ENCODE assay signal across 1 cellular context in the genomic region with DNA sequence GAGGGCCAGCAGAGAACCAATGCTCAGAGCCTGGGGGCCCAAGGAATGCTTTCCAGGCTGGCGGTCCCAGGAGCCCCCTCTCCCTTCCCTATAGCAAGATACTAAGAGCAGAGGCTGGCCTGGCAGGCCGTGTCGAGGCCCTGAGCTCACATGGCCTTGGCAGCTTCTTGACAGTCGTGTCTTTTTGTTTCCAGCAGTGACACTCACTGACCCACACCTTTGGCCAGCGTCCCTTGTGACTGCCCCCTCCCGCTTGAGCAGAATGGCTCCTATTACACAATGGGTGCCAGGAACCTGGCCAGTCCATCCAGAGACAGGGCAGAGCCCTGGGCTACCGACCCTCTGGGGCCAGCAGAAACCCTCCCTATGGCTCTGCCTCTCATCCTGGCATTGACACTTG.
TF ChIP-seq lines count a peak whose summit lies in the region.

No MANE protein-coding gene starts in this region.

TF ChIP-seq in HepG2, 621 proteins besides CTCF, POLR2A, EP300 and RAD21:
- TF ChIP-seq STAG1 (CRISPR knock-in tag; IDR thresholded peaks at IDR 0.05) (0 out of 2 replicates have a peak, but pooled peaks have one; percentile 13), ZNF687 (CRISPR knock-in tag; IDR thresholded peaks at IDR 0.05) (peak; percentile 23; the same call in 1 of the 2 replicates), ZBED4 (CRISPR knock-in tag; IDR thresholded peaks at IDR 0.05; ENCODE audit: borderline replicate concordance) (no peak), FOXA1 (IDR thresholded peaks at IDR 0.05) (no peak), FOXA1 (CRISPR knock-in tag; IDR thresholded peaks at IDR 0.05) (no peak), ETV6 (CRISPR knock-in tag; conservative IDR thresholded peaks at IDR 0.05) (no peak), CEBPB (IDR thresholded peaks at IDR 0.05; ENCODE audit: borderline replicate concordance, low read depth, low read length) (peak; percentile 70), ATAD3A (CRISPR knock-in tag; IDR thresholded peaks at IDR 0.05) (no peak), ATF5 (CRISPR knock-in tag; IDR thresholded peaks at IDR 0.05; ENCODE audit: low read depth) (no peak)
- TF ChIP-seq, protein P1, sequence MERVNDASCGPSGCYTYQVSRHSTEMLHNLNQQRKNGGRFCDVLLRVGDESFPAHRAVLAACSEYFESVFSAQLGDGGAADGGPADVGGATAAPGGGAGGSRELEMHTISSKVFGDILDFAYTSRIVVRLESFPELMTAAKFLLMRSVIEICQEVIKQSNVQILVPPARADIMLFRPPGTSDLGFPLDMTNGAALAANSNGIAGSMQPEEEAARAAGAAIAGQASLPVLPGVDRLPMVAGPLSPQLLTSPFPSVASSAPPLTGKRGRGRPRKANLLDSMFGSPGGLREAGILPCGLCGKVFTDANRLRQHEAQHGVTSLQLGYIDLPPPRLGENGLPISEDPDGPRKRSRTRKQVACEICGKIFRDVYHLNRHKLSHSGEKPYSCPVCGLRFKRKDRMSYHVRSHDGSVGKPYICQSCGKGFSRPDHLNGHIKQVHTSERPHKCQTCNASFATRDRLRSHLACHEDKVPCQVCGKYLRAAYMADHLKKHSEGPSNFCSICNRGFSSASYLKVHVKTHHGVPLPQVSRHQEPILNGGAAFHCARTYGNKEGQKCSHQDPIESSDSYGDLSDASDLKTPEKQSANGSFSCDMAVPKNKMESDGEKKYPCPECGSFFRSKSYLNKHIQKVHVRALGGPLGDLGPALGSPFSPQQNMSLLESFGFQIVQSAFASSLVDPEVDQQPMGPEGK (CRISPR knock-in tag; IDR thresholded peaks at IDR 0.05) = peak; percentile 66; the same call in 1 of the 2 replicates
- TF ChIP-seq, protein P2, sequence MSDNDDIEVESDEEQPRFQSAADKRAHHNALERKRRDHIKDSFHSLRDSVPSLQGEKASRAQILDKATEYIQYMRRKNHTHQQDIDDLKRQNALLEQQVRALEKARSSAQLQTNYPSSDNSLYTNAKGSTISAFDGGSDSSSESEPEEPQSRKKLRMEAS (IDR thresholded peaks at IDR 0.05) = 0 out of 2 replicates have a peak, but pooled peaks have one; percentile 22
- TF ChIP-seq, protein P3, sequence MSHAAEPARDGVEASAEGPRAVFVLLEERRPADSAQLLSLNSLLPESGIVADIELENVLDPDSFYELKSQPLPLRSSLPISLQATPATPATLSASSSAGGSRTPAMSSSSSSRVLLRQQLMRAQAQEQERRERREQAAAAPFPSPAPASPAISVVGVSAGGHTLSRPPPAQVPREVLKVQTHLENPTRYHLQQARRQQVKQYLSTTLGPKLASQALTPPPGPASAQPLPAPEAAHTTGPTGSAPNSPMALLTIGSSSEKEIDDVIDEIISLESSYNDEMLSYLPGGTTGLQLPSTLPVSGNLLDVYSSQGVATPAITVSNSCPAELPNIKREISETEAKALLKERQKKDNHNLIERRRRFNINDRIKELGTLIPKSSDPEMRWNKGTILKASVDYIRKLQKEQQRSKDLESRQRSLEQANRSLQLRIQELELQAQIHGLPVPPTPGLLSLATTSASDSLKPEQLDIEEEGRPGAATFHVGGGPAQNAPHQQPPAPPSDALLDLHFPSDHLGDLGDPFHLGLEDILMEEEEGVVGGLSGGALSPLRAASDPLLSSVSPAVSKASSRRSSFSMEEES (CRISPR knock-in tag; IDR thresholded peaks at IDR 0.05) = 0 out of 2 replicates have a peak, but pooled peaks have one; percentile 20
- TF ChIP-seq, protein P4, sequence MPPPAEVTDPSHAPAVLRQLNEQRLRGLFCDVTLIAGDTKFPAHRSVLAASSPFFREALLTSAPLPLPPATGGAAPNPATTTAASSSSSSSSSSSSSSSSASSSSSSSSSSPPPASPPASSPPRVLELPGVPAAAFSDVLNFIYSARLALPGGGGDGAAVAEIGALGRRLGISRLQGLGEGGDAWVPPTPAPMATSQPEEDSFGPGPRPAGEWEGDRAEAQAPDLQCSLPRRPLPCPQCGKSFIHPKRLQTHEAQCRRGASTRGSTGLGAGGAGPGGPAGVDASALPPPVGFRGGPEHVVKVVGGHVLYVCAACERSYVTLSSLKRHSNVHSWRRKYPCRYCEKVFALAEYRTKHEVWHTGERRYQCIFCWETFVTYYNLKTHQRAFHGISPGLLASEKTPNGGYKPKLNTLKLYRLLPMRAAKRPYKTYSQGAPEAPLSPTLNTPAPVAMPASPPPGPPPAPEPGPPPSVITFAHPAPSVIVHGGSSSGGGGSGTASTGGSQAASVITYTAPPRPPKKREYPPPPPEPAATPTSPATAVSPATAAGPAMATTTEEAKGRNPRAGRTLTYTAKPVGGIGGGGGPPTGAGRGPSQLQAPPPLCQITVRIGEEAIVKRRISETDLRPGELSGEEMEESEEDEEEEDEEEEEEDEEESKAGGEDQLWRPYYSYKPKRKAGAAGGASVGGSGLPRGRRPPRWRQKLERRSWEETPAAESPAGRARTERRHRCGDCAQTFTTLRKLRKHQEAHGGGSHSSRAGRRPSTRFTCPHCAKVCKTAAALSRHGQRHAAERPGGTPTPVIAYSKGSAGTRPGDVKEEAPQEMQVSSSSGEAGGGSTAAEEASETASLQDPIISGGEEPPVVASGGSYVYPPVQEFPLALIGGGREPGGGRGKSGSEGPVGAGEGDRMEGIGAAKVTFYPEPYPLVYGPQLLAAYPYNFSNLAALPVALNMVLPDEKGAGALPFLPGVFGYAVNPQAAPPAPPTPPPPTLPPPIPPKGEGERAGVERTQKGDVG (CRISPR knock-in tag; IDR thresholded peaks at IDR 0.05; ENCODE audit: borderline replicate concordance) = no peak
